Comparison of ENCODE assay signal across 20 cellular contexts in genomic region chr2:464562-465309, GRCh38.
A peak's percentile ranks its signal among the peaks of the same experiment; 100 is the strongest.
DNase-seq lines count a peak whose midpoint lies in the region; ATAC-seq, FAIRE-seq and TF ChIP-seq lines count a peak whose summit lies in the region.
"Had no signal": no experiment of that assay in that cellular context is flagged by ENCODE, and none has a peak within 500 bp of the region (broad histone marks: within the 10 kb centered on the region; RNA-seq: fewer than 3 reads in every experiment).

No MANE protein-coding gene starts in this region.

- TF ChIP-seq EP300 in A549 (IDR thresholded peaks at IDR 0.05) (no peak), GM12878 (IDR thresholded peaks at IDR 0.05; ENCODE audit: borderline replicate concordance in 1 of 2, control insufficient read depth in 1 of 2, low read depth in 2 of 2, low read length in 2 of 2) (no peak)

- no peak for DNase-seq in A549 (ENCODE audit: low read depth in 1 of 2, low spot score in 1 of 2)
- DNase-seq in GM12878 (ENCODE audit: low read depth, low spot score), result no peak
- no peak for DNase-seq in NCI-H510A (lab: John Stamatoyannopoulos, UW)
- DNase-seq in RCC 7860 (ENCODE audit: low spot score), result no peak
- no peak for DNase-seq in retina
- DNase-seq: ACHN; CD4-positive, alpha-beta T cell; DMS53; effector memory CD8-positive, alpha-beta T cell; left colon; NCI-H1417 treated with DMSO at 0.1 percent for 48 hours; NCI-H2171; NCI-H69; SIG-M5 had no signal

- POLR2A ChIA-PET in A549 (lab: Yijun Ruan, JAX), result no interaction called here
- POLR2A ChIA-PET in GM12878 (lab: Charles Lee), result no interaction called here

- no peaks in the 10 kb centered on the region; a peak in 2 of 4 replicates for H3K27me3 ChIP-seq in GM12878 (replicated peaks in 1 of 2; ENCODE audit: control insufficient read depth in 2 of 2, insufficient read depth in 2 of 2, low read length in 1 of 2)

- H2AFZ ChIP-seq in GM12878 (ENCODE audit: control insufficient read depth, low read depth, low read length), result no peak overlapping the region

- in situ Hi-C loops in GM12878 (cut with MboI), result no loop called here

- SMC1A ChIA-PET in GM12878 (lab: Charles Lee; ENCODE audit: uncharacterized antibody, unreplicated experiment), result no interaction called here

- no peak overlapping the region for H3K4me2 ChIP-seq in A549
- H3K4me2 ChIP-seq in GM12878 (ENCODE audit: control insufficient read depth, insufficient read depth), result no peak overlapping the region

- ATAC-seq in A549 (peak; percentile 13 to 31; a peak in 3 of 6 replicates), GM18867 (IDR thresholded peaks at IDR 0.05; ENCODE audit: unreplicated experiment) (peak; percentile 65), HG03135 (IDR thresholded peaks at IDR 0.05; ENCODE audit: unreplicated experiment) (peak; percentile 53), GM12878 (peak; percentile 69), GM19328 (IDR thresholded peaks at IDR 0.05; ENCODE audit: unreplicated experiment) (no peak)
- ATAC-seq: activated naive CD4-positive, alpha-beta T cell treated with anti-CD3 and anti-CD28 coated beads, Interleukin-2, amount 50 U/mL, for 72 hours; effector memory CD8-positive, alpha-beta T cell; HCT116; left colon had no signal

- no peak for TF ChIP-seq RAD21 in A549 (conservative IDR thresholded peaks at IDR 0.05 in 1 of 2, IDR thresholded peaks at IDR 0.05 in 1 of 2)
- no peak for TF ChIP-seq RAD21 in GM12878 (IDR thresholded peaks at IDR 0.05; ENCODE audit: insufficient read depth, low read depth, low read length)

- RAD21 ChIA-PET in GM12878 (lab: Charles Lee; ENCODE audit: unreplicated experiment), result no interaction called here

- H3K9ac ChIP-seq in GM12878 (ENCODE audit: control insufficient read depth, insufficient read depth, low read length), result no peak overlapping the region

- H4K20me1 ChIP-seq in GM12878 (ENCODE audit: control insufficient read depth, insufficient read depth), result no peaks in the 10 kb centered on the region

- CTCF ChIA-PET in A549 (lab: Yijun Ruan, JAX) (interaction anchor here (1.0 to 1.3 kb wide), 2 partner anchors 21 to 172 kb away, joined by 3 read pairs; no protein-coding TSS in a partner anchor), GM12878 (lab: Yijun Ruan, JAX) (no interaction called here)

- 36% methylated on average over 18 of the region's 19 CpGs for WGBS in A549 (ENCODE audit: missing lambda C conversion rate)
- 5% methylated on average over 18 of the region's 19 CpGs for WGBS in GM12878 (ENCODE audit: insufficient coverage, insufficient replicate concordance, low lambda C conversion rate, missing lambda C conversion rate)

- no peaks in the 10 kb centered on the region for H3K36me3 ChIP-seq in GM12878 (ENCODE audit: control insufficient read depth in 2 of 2, insufficient read depth in 2 of 2, low read length in 1 of 2)

- FAIRE-seq in A549 (lab: Jason Lieb, UNC) (no peak), GM12878 (lab: Jason Lieb, UNC) (no peak), RCC 7860 (lab: Jason Lieb, UNC) (no peak)

- H3K4me1 ChIP-seq in A549 (no peaks in the 10 kb centered on the region), GM12878 (ENCODE audit: control insufficient read depth, insufficient read depth, low read length) (no peaks in the 10 kb centered on the region)

- TF ChIP-seq CTCF in A549 (IDR thresholded peaks at IDR 0.05), result no peak
- no peak for TF ChIP-seq CTCF in GM12878 (IDR thresholded peaks at IDR 0.05 in 2 of 3, conservative IDR thresholded peaks at IDR 0.05 in 1 of 3; ENCODE audit: control insufficient read depth in 2 of 3, extremely low read depth in 1 of 3, insufficient read depth in 1 of 3, low read depth in 3 of 3, low read length in 3 of 3)

- no TSS peak for BruUV-seq in GM12878 (replicated peaks; lab: Mats Ljungman, UMichigan)

- H3K27ac ChIP-seq in A549 (no peak overlapping the region), GM12878 (ENCODE audit: control insufficient read depth, insufficient read depth) (no peak overlapping the region)
- H3K27ac ChIP-seq: skin epidermis had no signal

- intact Hi-C loops in GM12878 (cut with micrococcal nuclease; ENCODE audit: unreplicated experiment), result loop anchor here (5.0 kb wide), 1 partner anchor 243 kb away; no protein-coding TSS in a partner anchor

- TF ChIP-seq POLR2A in A549 (IDR thresholded peaks at IDR 0.05; ENCODE audit: low read length) (no peak), GM12878 (IDR thresholded peaks at IDR 0.05; ENCODE audit: low read depth, low read length) (no peak)

- H3K9me3 ChIP-seq in A549, result peaks cover 5% of the 10 kb centered on the region; the same call in 1 of the 3 replicates
- H3K9me3 ChIP-seq in GM12878 (replicated peaks; ENCODE audit: control insufficient read depth, insufficient read depth, low read length), result no peaks in the 10 kb centered on the region; the same call in 2 of the 3 replicates

- no peaks in the 10 kb centered on the region for H3K79me2 ChIP-seq in GM12878 (ENCODE audit: control insufficient read depth, insufficient read depth, low read length)

- H3K4me3 ChIP-seq in A549 (no peak overlapping the region), GM12878 (no peak overlapping the region)
- H3K4me3 ChIP-seq: skin epidermis had no signal

TF ChIP-seq in A549, 52 proteins besides CTCF, POLR2A, EP300 and RAD21 (continues in another document):
- no peak for TF ChIP-seq PHF8 (IDR thresholded peaks at IDR 0.05; ENCODE audit: borderline replicate concordance, low read depth)
- no peak for TF ChIP-seq HOXA7 (CRISPR knock-in tag; IDR thresholded peaks at IDR 0.05)
- TF ChIP-seq, protein P1, sequence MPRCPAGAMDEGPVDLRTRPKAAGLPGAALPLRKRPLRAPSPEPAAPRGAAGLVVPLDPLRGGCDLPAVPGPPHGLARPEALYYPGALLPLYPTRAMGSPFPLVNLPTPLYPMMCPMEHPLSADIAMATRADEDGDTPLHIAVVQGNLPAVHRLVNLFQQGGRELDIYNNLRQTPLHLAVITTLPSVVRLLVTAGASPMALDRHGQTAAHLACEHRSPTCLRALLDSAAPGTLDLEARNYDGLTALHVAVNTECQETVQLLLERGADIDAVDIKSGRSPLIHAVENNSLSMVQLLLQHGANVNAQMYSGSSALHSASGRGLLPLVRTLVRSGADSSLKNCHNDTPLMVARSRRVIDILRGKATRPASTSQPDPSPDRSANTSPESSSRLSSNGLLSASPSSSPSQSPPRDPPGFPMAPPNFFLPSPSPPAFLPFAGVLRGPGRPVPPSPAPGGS (IDR thresholded peaks at IDR 0.05), result no peak
- TF ChIP-seq POLR2AphosphoS2 (conservative IDR thresholded peaks at IDR 0.05; ENCODE audit: low read length), result no peak
- TF ChIP-seq, protein P2, sequence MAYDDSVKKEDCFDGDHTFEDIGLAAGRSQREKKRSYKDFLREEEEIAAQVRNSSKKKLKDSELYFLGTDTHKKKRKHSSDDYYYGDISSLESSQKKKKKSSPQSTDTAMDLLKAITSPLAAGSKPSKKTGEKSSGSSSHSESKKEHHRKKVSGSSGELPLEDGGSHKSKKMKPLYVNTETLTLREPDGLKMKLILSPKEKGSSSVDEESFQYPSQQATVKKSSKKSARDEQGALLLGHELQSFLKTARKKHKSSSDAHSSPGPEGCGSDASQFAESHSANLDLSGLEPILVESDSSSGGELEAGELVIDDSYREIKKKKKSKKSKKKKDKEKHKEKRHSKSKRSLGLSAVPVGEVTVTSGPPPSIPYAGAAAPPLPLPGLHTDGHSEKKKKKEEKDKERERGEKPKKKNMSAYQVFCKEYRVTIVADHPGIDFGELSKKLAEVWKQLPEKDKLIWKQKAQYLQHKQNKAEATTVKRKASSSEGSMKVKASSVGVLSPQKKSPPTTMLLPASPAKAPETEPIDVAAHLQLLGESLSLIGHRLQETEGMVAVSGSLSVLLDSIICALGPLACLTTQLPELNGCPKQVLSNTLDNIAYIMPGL (CRISPR knock-in tag; IDR thresholded peaks at IDR 0.05; ENCODE audit: borderline replicate concordance), result no peak
- no peak for TF ChIP-seq ESRRA (IDR thresholded peaks at IDR 0.05; ENCODE audit: borderline replicate concordance, low read length)
- no peak for TF ChIP-seq RFX5 (IDR thresholded peaks at IDR 0.05)
- no peak for TF ChIP-seq MYC (IDR thresholded peaks at IDR 0.05; ENCODE audit: borderline replicate concordance, low read length)

TF ChIP-seq in GM12878, 131 proteins besides CTCF, POLR2A, EP300 and RAD21:
- TF ChIP-seq PAX5 (IDR thresholded peaks at IDR 0.05; ENCODE audit: borderline replicate concordance, low read depth, low read length) (no peak), NR2C2 (IDR thresholded peaks at IDR 0.05; ENCODE audit: borderline replicate concordance, control insufficient read depth, insufficient read length, low read depth) (no peak), SPI1 (IDR thresholded peaks at IDR 0.05; ENCODE audit: borderline replicate concordance, insufficient read depth, low read depth, low read length) (peak; percentile 79; the same call in 1 of the 2 replicates), IRF4 (IDR thresholded peaks at IDR 0.05; ENCODE audit: low read depth, low read length) (0 out of 2 replicates have a peak, but pooled peaks have one; percentile 11), MTA2 (IDR thresholded peaks at IDR 0.05; ENCODE audit: low read depth) (no peak), HDAC6 (IDR thresholded peaks at IDR 0.05; ENCODE audit: unreplicated experiment) (no peak), ZNF217 (IDR thresholded peaks at IDR 0.05) (no peak), ATF7 (IDR thresholded peaks at IDR 0.05; ENCODE audit: low read depth) (no peak), PAX8 (IDR thresholded peaks at IDR 0.05) (no peak), SIN3A (IDR thresholded peaks at IDR 0.05; ENCODE audit: low read depth, low read length) (no peak), BCL11A (IDR thresholded peaks at IDR 0.05; ENCODE audit: low read depth, low read length) (no peak), NFXL1 (IDR thresholded peaks at IDR 0.05; ENCODE audit: borderline replicate concordance) (no peak)
